ENCODE assay signal across 8 cellular contexts in the genomic region with DNA sequence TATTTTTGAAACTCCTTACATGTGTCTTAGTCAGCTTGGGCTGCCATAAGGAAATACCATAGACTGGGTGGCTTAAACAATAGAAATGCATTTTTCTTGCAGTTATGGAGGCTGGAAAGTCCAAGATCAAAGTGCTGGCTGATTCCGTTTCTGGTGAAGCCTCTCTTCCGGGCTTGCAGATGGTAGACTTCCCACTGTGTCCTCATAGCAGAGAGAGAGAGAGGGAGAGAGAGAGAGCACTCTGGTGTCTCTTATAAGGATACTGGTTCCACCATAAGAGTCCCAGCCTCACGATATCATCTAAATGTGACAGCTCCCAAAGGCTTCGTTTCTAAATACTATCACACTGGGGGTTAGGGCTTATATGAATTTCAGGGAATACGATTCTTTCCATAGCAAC. TPM values are rescaled to one million over a fixed set of nuclear protein-coding genes. Genes with fewer than 3 reads are reported as not detected.
DNase-seq lines count a peak whose midpoint lies in the region; ATAC-seq lines count a peak whose summit lies in the region.

No MANE protein-coding gene starts in this region.

- no peak overlapping the region for H3K27ac Mint-ChIP-seq in activated CD4-positive, alpha-beta T cell treated with anti-CD3 and anti-CD28 coated beads, Interleukin-2, amount 10 ng/mL, durations not matched to agents 24 days and 14 days

- H3K27me3 Mint-ChIP-seq in activated CD4-positive, alpha-beta T cell treated with anti-CD3 and anti-CD28 coated beads, Interleukin-2, amount 10 ng/mL, durations not matched to agents 24 days and 14 days: peaks cover 9% of the 10 kb centered on the region

- H3K4me3 ChIP-seq in esophagus (ENCODE audit: low read depth in 1 of 2, low read length in 2 of 2): peak overlapping the region; percentile 9 to 72
- H3K4me3 ChIP-seq in subcutaneous abdominal adipose tissue (ENCODE audit: low read depth in 1 of 5, low read length in 5 of 5): peak overlapping the region in 3 of 5 donors; percentile 63 to 78 (median 72)

- H3K4me3 Mint-ChIP-seq in activated CD4-positive, alpha-beta T cell treated with anti-CD3 and anti-CD28 coated beads, Interleukin-2, amount 10 ng/mL, durations not matched to agents 24 days and 14 days: peak overlapping the region; percentile 94

- H3K27ac ChIP-seq in esophagus (ENCODE audit: low read depth in 2 of 2, low read length in 1 of 2) (no peak overlapping the region), subcutaneous abdominal adipose tissue (ENCODE audit: low read depth, low read length) (no peak overlapping the region)

- H3K4me1 Mint-ChIP-seq in activated CD4-positive, alpha-beta T cell treated with anti-CD3 and anti-CD28 coated beads, Interleukin-2, amount 10 ng/mL, durations not matched to agents 24 days and 14 days: peaks cover 13% of the 10 kb centered on the region

- ATAC-seq in HG03175 (IDR thresholded peaks at IDR 0.05; ENCODE audit: unreplicated experiment): no peak

- no peaks in the 10 kb centered on the region for H3K36me3 ChIP-seq in esophagus (ENCODE audit: control insufficient read depth in 2 of 2, insufficient read depth in 2 of 2, low read length in 1 of 2)
- H3K36me3 ChIP-seq in subcutaneous abdominal adipose tissue (ENCODE audit: control insufficient read depth in 5 of 5, insufficient read depth in 5 of 5, low read length in 5 of 5): peaks cover 0 to 5% (median 0%) of the 10 kb centered on the region in 5 donors

- peak overlapping the region in 2 of 5 donors; percentile 56 to 66 for H3K9ac ChIP-seq in subcutaneous abdominal adipose tissue (ENCODE audit: low read length in 5 of 5)

- H3K36me3 Mint-ChIP-seq in activated CD4-positive, alpha-beta T cell treated with anti-CD3 and anti-CD28 coated beads, Interleukin-2, amount 10 ng/mL, durations not matched to agents 24 days and 14 days (ENCODE audit: low read depth): no peaks in the 10 kb centered on the region

- no peaks in the 10 kb centered on the region for H3K9me3 ChIP-seq in esophagus (ENCODE audit: control insufficient read depth in 2 of 2, insufficient read depth in 1 of 2, low read depth in 1 of 2, low read length in 1 of 2)
- H3K9me3 ChIP-seq in subcutaneous abdominal adipose tissue (ENCODE audit: control insufficient read depth in 5 of 5, low read length in 5 of 5): no peaks in the 10 kb centered on the region

- no peaks in the 10 kb centered on the region for H3K9me3 Mint-ChIP-seq in activated CD4-positive, alpha-beta T cell treated with anti-CD3 and anti-CD28 coated beads, Interleukin-2, amount 10 ng/mL, durations not matched to agents 24 days and 14 days

- intact Hi-C loops in activated CD4-positive, alpha-beta T cell treated with anti-CD3 and anti-CD28 coated beads, Interleukin-2, amount 10 ng/mL, durations not matched to agents 24 days and 14 days (cut with micrococcal nuclease): loop anchor here (1.0 to 5.0 kb wide), 5 partner anchors 318 to 1093 kb away; a partner anchor contains a TSS

- H3K4me1 ChIP-seq in esophagus (ENCODE audit: control insufficient read depth in 2 of 2, insufficient read depth in 2 of 2, low read length in 1 of 2) (no peaks in the 10 kb centered on the region), subcutaneous abdominal adipose tissue (ENCODE audit: control insufficient read depth in 5 of 5, insufficient read depth in 5 of 5, low read length in 5 of 5) (peaks cover 0 to 3% (median 0%) of the 10 kb centered on the region in 5 donors)

- DNase-seq in activated CD4-positive, alpha-beta T cell treated with anti-CD3 and anti-CD28 coated beads, Interleukin-2, amount 10 ng/mL, durations not matched to agents 24 days and 14 days: no peak
- DNase-seq in activated CD4-positive, alpha-beta T cell treated with anti-CD3 and anti-CD28 coated beads for 4 hours: no peak
- DNase-seq in OCI-M1 (lab: John Stamatoyannopoulos, UW) (peak; percentile 75), NCI-H1930 (lab: John Stamatoyannopoulos, UW) (no peak), CD1c-positive myeloid dendritic cell (ENCODE audit: extremely low spot score) (no peak)

- H3K27me3 ChIP-seq in esophagus (ENCODE audit: control insufficient read depth in 1 of 2, insufficient read depth in 2 of 2, low read length in 2 of 2): no peaks in the 10 kb centered on the region
- H3K27me3 ChIP-seq in subcutaneous abdominal adipose tissue (ENCODE audit: control insufficient read depth in 5 of 5, insufficient read depth in 4 of 5, low read length in 5 of 5): no peaks in the 10 kb centered on the region

- 52 to 57% methylated on average over 5 of the region's 5 CpGs for WGBS in esophagus, 2 donors

RNA-seq across cellular contexts. Expression of a gene that starts 39.7 kb away (rescaled TPM):
- 0.36 TPM in 1 of 2 replicates, not detected in the other for total RNA-seq in activated CD4-positive, alpha-beta T cell treated with anti-CD3 and anti-CD28 coated beads, Interleukin-2, amount 10 ng/mL, durations not matched to agents 24 days and 14 days
- under 1 TPM; 0.10 to 0.20 TPM for polyA plus RNA-seq in esophagus
